ENCODE assay signal across 30 cellular contexts in the genomic region with DNA sequence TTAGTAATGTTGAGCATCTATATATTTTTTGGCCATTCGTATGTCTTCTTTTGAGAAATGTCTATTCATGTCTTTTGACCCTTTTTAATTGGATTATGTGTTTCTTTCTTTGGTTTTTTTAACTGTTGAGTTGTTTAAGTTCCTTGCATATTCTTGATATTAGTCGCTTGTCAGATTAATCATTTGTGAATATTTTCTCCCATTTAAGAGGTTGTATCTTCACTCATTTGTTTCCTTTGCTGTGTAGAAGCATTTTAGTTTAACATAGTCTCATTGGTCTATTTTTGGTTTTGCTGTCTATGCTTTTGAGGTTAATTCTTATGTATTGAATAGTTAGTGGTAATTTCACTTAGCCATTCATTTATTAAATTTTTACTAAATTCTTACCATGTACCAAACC.
"Had no signal": no experiment of that assay in that cellular context is flagged by ENCODE, and none has a peak within 500 bp of the region (broad histone marks: within the 10 kb centered on the region; RNA-seq: fewer than 3 reads in every experiment).

No MANE protein-coding gene starts in this region.

- DNase-seq: activated CD4-positive, alpha-beta memory T cell treated with anti-CD3 and anti-CD28 coated beads, Interleukin-2, amount 10 ng/mL, durations not matched to agents 7 days and 5 days; activated CD4-positive, alpha-beta T cell treated with anti-CD3 and anti-CD28 coated beads for 1 hour; activated CD4-positive, alpha-beta T cell treated with anti-CD3 and anti-CD28 coated beads for 36 hours; activated CD4-positive, alpha-beta T cell treated with anti-CD3 and anti-CD28 coated beads for 48 hours; activated CD4-positive, alpha-beta T cell treated with anti-CD3 and anti-CD28 coated beads, Interleukin-2, amount 10 ng/mL, durations not matched to agents 7 days and 5 days; activated CD4-positive, alpha-beta T cell treated with anti-CD3 and anti-CD28 coated beads, Interleukin-2, amount 50 U/mL, for 48 hours; activated CD4-positive, CD25-positive, alpha-beta regulatory T cell; activated CD8-positive, alpha-beta memory T cell treated with anti-CD3 and anti-CD28 coated beads for 24 hours; activated CD8-positive, alpha-beta memory T cell treated with anti-CD3 and anti-CD28 coated beads, Interleukin-2, amount 10 ng/mL, durations not matched to agents 7 days and 5 days; activated CD8-positive, alpha-beta memory T cell treated with anti-CD3 and anti-CD28 coated beads, Interleukin-2, amount 50 U/mL, for 48 hours; activated CD8-positive, alpha-beta T cell treated with anti-CD3 and anti-CD28 coated beads, Interleukin-2, amount 10 ng/mL, durations not matched to agents 7 days and 5 days; activated effector memory CD4-positive, alpha-beta T cell treated with Interleukin-2 at 50 U/mL for 16 hours; activated gamma-delta T cell; activated naive CD4-positive, alpha-beta T cell treated with anti-CD3 and anti-CD28 coated beads, Interleukin-2, amount 10 ng/mL, durations not matched to agents 7 days and 5 days; activated naive CD4-positive, alpha-beta T cell treated with Interleukin-2 at 50 U/mL for 16 hours; activated naive CD8-positive, alpha-beta T cell treated with anti-CD3 and anti-CD28 coated beads, Interleukin-2, amount 10 ng/mL, durations not matched to agents 7 days and 5 days; activated naive CD8-positive, alpha-beta T cell treated with anti-CD3 and anti-CD28 coated beads, Interleukin-2, amount 50 U/mL, for 24 hours; activated T-cell treated with anti-CD3 and anti-CD28 coated beads, Interleukin-2, amount 50 U/mL, for 24 hours; activated T-cell treated with anti-CD3 and anti-CD28 coated beads, Interleukin-2, amount 50 U/mL, for 48 hours; amygdala; anterior cingulate cortex; caudate nucleus; cerebellar nuclear complex; T-helper 1 cell; T-helper 2 cell; T-helper 9 cell; WERI-Rb-1 had no signal

- H3K27ac ChIP-seq: ascending aorta, cardiac muscle cell, WERI-Rb-1 had no signal

- H3K4me3 ChIP-seq: ascending aorta, cardiac muscle cell had no signal

- FAIRE-seq: bronchial epithelial cell had no signal

- H3K4me1 ChIP-seq: ascending aorta had no signal

- H3K27me3 ChIP-seq: ascending aorta, cardiac muscle cell had no signal

- H3K9me3 ChIP-seq: ascending aorta had no signal

- H3K36me3 ChIP-seq: ascending aorta, cardiac muscle cell, WERI-Rb-1 had no signal
